12 cellular contexts compared by ENCODE assay signal in the genomic region with DNA sequence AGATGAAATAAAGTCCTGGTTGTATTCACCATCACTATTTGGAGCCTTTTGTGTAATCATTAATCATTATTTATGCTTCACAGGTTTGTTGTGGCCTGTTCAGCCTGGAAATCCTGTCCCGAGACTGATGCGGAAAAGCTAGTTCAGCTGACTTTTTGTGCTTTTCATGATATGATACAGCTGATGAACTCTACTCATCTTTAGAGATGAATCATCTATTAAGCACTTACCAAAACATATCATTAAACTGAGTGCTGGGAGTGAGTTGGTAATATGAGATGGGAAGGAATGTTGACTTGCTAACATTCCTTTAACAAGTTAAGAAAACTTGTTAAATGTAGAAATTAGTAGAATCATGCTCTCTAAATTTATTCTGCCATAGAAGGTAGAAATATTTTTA. TPM values are rescaled to one million over a fixed set of nuclear protein-coding genes. Genes with fewer than 3 reads are reported as not detected.
DNase-seq lines count a peak whose midpoint lies in the region; ATAC-seq and TF ChIP-seq lines count a peak whose summit lies in the region.
"Had no signal": no experiment of that assay in that cellular context is flagged by ENCODE, and none has a peak within 500 bp of the region (broad histone marks: within the 10 kb centered on the region; RNA-seq: fewer than 3 reads in every experiment).

No MANE protein-coding gene starts in this region.

- H3K4me1 ChIP-seq in urinary bladder (ENCODE audit: insufficient read depth) = no peaks in the 10 kb centered on the region
- H3K4me1 ChIP-seq: Peyer's patch had no signal

- ATAC-seq in WTC11 (no peak), HG02884 (IDR thresholded peaks at IDR 0.05; ENCODE audit: unreplicated experiment) (no peak)
- ATAC-seq: natural killer cell treated with Interleukin-12 subunit alpha and Interleukin-12 subunit beta and Interleukin-15 and Interleukin-18, amount 100 ng/mL, for 72 hours had no signal

- H3K36me3 ChIP-seq in urinary bladder (ENCODE audit: insufficient read depth) = no peaks in the 10 kb centered on the region

- H3K4me3 ChIP-seq in foreskin fibroblast (ENCODE audit: low read depth in 1 of 2, low read length in 2 of 2) (no peak overlapping the region), urinary bladder (ENCODE audit: low read depth, low read length) (no peak overlapping the region)
- H3K4me3 ChIP-seq: Peyer's patch had no signal

- H3K27ac Mint-ChIP-seq in WTC11 = peak overlapping the region; percentile 53; the same call in 1 of the 2 replicates
- H3K27ac Mint-ChIP-seq: natural killer cell treated with Interleukin-12 subunit alpha and Interleukin-12 subunit beta and Interleukin-15 and Interleukin-18, amount 100 ng/mL, for 72 hours; T-helper 2 cell treated with Interferon-gamma antibody and Interleukin-4, amounts not matched to agents 5 μg/mL and 100 μg/mL, for 36 hours had no signal

- DNase-seq in HCEC 1CT (peak; percentile 84), WTC11 (ENCODE audit: low spot score) (no peak), foreskin fibroblast (peak; percentile 55 to 74), GM10266 (ENCODE audit: extremely low spot score) (no peak), NCI-H128 (lab: John Stamatoyannopoulos, UW; ENCODE audit: unreplicated experiment) (no peak)
- DNase-seq: activated naive CD4-positive, alpha-beta T cell treated with Interleukin-2 at 50 U/mL for 16 hours; NCI-H1048; Peyer's patch had no signal

- peaks cover 9% of the 10 kb centered on the region; the same call in 1 of the 2 replicates for H3K9me3 Mint-ChIP-seq in WTC11
- H3K9me3 Mint-ChIP-seq: natural killer cell treated with Interleukin-12 subunit alpha and Interleukin-12 subunit beta and Interleukin-15 and Interleukin-18, amount 100 ng/mL, for 72 hours; T-helper 2 cell treated with Interferon-gamma antibody and Interleukin-4, amounts not matched to agents 5 μg/mL and 100 μg/mL, for 36 hours had no signal

- CTCF ChIA-PET in WTC11 (lab: Charles Lee) = interaction anchor here (0.7 to 0.9 kb wide), 2 partner anchors 512 to 713 kb away, joined by 3 read pairs; no protein-coding TSS in a partner anchor

- 56% methylated on average over 2 of the region's 2 CpGs for WGBS in urinary bladder

- H3K27me3 Mint-ChIP-seq in WTC11 (ENCODE audit: low read depth) = no peaks in the 10 kb centered on the region
- H3K27me3 Mint-ChIP-seq: natural killer cell treated with Interleukin-12 subunit alpha and Interleukin-12 subunit beta and Interleukin-15 and Interleukin-18, amount 100 ng/mL, for 72 hours had no signal

- H3K27ac ChIP-seq in urinary bladder (ENCODE audit: low read depth) = peak overlapping the region; percentile 23
- H3K27ac ChIP-seq: Peyer's patch had no signal

- H3K4me3 Mint-ChIP-seq in WTC11 = no peak overlapping the region
- H3K4me3 Mint-ChIP-seq: natural killer cell treated with Interleukin-12 subunit alpha and Interleukin-12 subunit beta and Interleukin-15 and Interleukin-18, amount 100 ng/mL, for 72 hours; T-helper 2 cell treated with Interferon-gamma antibody and Interleukin-4, amounts not matched to agents 5 μg/mL and 100 μg/mL, for 36 hours had no signal

- H3K36me3 Mint-ChIP-seq in WTC11 = peaks cover 15% of the 10 kb centered on the region
- H3K36me3 Mint-ChIP-seq: natural killer cell treated with Interleukin-12 subunit alpha and Interleukin-12 subunit beta and Interleukin-15 and Interleukin-18, amount 100 ng/mL, for 72 hours had no signal

- POLR2A ChIA-PET in WTC11 (lab: Charles Lee) = no interaction called here

- no peak for TF ChIP-seq CTCF in WTC11 (IDR thresholded peaks at IDR 0.05)
- no peak for TF ChIP-seq CTCF in foreskin fibroblast (IDR thresholded peaks at IDR 0.05; ENCODE audit: low read depth, low read length)
- TF ChIP-seq CTCF in GM10266 (IDR thresholded peaks at IDR 0.05; ENCODE audit: control insufficient read depth, insufficient read depth, low read depth, missing control alignments) = no peak

- no peaks in the 10 kb centered on the region; the same call in 1 of the 2 replicates for H3K4me1 Mint-ChIP-seq in WTC11

TF ChIP-seq in WTC11, 78 proteins besides CTCF, POLR2A, EP300 and RAD21:
- TF ChIP-seq, protein P1, sequence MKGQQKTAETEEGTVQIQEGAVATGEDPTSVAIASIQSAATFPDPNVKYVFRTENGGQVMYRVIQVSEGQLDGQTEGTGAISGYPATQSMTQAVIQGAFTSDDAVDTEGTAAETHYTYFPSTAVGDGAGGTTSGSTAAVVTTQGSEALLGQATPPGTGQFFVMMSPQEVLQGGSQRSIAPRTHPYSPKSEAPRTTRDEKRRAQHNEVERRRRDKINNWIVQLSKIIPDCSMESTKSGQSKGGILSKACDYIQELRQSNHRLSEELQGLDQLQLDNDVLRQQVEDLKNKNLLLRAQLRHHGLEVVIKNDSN (CRISPR knock-in tag; IDR thresholded peaks at IDR 0.05) = no peak
- TF ChIP-seq, protein P2, sequence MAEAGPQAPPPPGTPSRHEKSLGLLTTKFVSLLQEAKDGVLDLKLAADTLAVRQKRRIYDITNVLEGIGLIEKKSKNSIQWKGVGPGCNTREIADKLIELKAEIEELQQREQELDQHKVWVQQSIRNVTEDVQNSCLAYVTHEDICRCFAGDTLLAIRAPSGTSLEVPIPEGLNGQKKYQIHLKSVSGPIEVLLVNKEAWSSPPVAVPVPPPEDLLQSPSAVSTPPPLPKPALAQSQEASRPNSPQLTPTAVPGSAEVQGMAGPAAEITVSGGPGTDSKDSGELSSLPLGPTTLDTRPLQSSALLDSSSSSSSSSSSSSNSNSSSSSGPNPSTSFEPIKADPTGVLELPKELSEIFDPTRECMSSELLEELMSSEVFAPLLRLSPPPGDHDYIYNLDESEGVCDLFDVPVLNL (CRISPR knock-in tag; IDR thresholded peaks at IDR 0.05; ENCODE audit: borderline replicate concordance, low read depth) = no peak
- no peak for TF ChIP-seq HMGA2 (CRISPR knock-in tag; IDR thresholded peaks at IDR 0.05)
- TF ChIP-seq, protein P3, sequence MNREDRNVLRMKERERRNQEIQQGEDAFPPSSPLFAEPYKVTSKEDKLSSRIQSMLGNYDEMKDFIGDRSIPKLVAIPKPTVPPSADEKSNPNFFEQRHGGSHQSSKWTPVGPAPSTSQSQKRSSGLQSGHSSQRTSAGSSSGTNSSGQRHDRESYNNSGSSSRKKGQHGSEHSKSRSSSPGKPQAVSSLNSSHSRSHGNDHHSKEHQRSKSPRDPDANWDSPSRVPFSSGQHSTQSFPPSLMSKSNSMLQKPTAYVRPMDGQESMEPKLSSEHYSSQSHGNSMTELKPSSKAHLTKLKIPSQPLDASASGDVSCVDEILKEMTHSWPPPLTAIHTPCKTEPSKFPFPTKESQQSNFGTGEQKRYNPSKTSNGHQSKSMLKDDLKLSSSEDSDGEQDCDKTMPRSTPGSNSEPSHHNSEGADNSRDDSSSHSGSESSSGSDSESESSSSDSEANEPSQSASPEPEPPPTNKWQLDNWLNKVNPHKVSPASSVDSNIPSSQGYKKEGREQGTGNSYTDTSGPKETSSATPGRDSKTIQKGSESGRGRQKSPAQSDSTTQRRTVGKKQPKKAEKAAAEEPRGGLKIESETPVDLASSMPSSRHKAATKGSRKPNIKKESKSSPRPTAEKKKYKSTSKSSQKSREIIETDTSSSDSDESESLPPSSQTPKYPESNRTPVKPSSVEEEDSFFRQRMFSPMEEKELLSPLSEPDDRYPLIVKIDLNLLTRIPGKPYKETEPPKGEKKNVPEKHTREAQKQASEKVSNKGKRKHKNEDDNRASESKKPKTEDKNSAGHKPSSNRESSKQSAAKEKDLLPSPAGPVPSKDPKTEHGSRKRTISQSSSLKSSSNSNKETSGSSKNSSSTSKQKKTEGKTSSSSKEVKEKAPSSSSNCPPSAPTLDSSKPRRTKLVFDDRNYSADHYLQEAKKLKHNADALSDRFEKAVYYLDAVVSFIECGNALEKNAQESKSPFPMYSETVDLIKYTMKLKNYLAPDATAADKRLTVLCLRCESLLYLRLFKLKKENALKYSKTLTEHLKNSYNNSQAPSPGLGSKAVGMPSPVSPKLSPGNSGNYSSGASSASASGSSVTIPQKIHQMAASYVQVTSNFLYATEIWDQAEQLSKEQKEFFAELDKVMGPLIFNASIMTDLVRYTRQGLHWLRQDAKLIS (CRISPR knock-in tag; IDR thresholded peaks at IDR 0.05; ENCODE audit: borderline replicate concordance) = no peak
- TF ChIP-seq ZNF671 (CRISPR knock-in tag; IDR thresholded peaks at IDR 0.05) = no peak
- TF ChIP-seq, protein P4, sequence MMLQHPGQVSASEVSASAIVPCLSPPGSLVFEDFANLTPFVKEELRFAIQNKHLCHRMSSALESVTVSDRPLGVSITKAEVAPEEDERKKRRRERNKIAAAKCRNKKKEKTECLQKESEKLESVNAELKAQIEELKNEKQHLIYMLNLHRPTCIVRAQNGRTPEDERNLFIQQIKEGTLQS (CRISPR knock-in tag; conservative IDR thresholded peaks at IDR 0.05) = no peak
- TF ChIP-seq, protein P5, sequence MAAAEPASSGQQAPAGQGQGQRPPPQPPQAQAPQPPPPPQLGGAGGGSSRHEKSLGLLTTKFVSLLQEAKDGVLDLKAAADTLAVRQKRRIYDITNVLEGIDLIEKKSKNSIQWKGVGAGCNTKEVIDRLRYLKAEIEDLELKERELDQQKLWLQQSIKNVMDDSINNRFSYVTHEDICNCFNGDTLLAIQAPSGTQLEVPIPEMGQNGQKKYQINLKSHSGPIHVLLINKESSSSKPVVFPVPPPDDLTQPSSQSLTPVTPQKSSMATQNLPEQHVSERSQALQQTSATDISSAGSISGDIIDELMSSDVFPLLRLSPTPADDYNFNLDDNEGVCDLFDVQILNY (CRISPR knock-in tag; IDR thresholded peaks at IDR 0.05) = no peak
- no peak for TF ChIP-seq FOXJ3 (CRISPR knock-in tag; IDR thresholded peaks at IDR 0.05; ENCODE audit: borderline replicate concordance)
- no peak for TF ChIP-seq CREB1 (CRISPR knock-in tag; IDR thresholded peaks at IDR 0.05)
- TF ChIP-seq PRRX2 (CRISPR knock-in tag; IDR thresholded peaks at IDR 0.05) = no peak

RNA-seq across cellular contexts. Expression of a gene that starts 53.0 kb away (rescaled TPM):
- total RNA-seq in WTC11 (2021) (4.0 to 6.9 TPM (median 5.5 TPM) in 3 replicates), urinary bladder (66.0 TPM)
- 17.6 TPM for polyA plus RNA-seq in urinary bladder

Comparison
In these comparisons a context has a peak if more than half of its experiments do, and no peak if none do; other contexts are left out.
1. DNase-seq: peak in HCEC 1CT (single experiment) and foreskin fibroblast (2 of 2); none in WTC11 (single experiment), GM10266 (single experiment) and NCI-H128 (single experiment).